ENCODE assay signal across 10 cellular contexts in genomic region chr5:37834542-37835399, GRCh38. TPM values are rescaled to one million over a fixed set of nuclear protein-coding genes. Genes with fewer than 3 reads are reported as not detected.
A peak's percentile ranks its signal among the peaks of the same experiment; 100 is the strongest.
DNase-seq lines count a peak whose midpoint lies in the region; ATAC-seq and TF ChIP-seq lines count a peak whose summit lies in the region.
"Had no signal": no experiment of that assay in that cellular context is flagged by ENCODE, and none has a peak within 500 bp of the region (broad histone marks: within the 10 kb centered on the region; RNA-seq: fewer than 3 reads in every experiment).

No MANE protein-coding gene starts in this region.

- in situ Hi-C loops in GM13977 (cut with MboI; ENCODE audit: low pct_unique_long_range_greater_than_20kb, low sequenced_read_pairs, unreplicated experiment) = loop anchor here (10.0 kb wide), 1 partner anchor 360 kb away; no protein-coding TSS in a partner anchor

- no peak overlapping the region for H3K27ac Mint-ChIP-seq in WTC11

- peak overlapping the region; percentile 35 for H3K4me3 ChIP-seq in iPS-11a (ENCODE audit: low read depth, low read length)
- H3K4me3 ChIP-seq in sigmoid colon = peak overlapping the region; percentile 66 to 86 (median 73)
- peak overlapping the region in 1 of 2 donors; percentile 10 for H3K4me3 ChIP-seq in right atrium auricular region

- CTCF ChIA-PET in WTC11 (lab: Charles Lee) = interaction anchor here (0.6 to 3.3 kb wide), 11 partner anchors 11 to 422 kb away, joined by 3 to 16 read pairs (median 4); no protein-coding TSS in a partner anchor

- no peak for TF ChIP-seq EP300 in sigmoid colon (IDR thresholded peaks at IDR 0.05)

- peak overlapping the region; percentile 82 for H3K4me3 Mint-ChIP-seq in WTC11

- intact Hi-C loops in sigmoid colon (cut with DNase I) = loop anchor here (1.0 to 5.0 kb wide), 6 partner anchors 57 to 957 kb away; partner anchors contain the start of gene NIPBL

- H3K9me3 Mint-ChIP-seq in WTC11 = no peaks in the 10 kb centered on the region

- POLR2A ChIA-PET in WTC11 (lab: Charles Lee) = interaction anchor here (0.6 to 0.8 kb wide), 3 partner anchors 20 to 358 kb away, joined by 3 to 11 read pairs (median 6); no protein-coding TSS in a partner anchor

- no peaks in the 10 kb centered on the region for H3K36me3 ChIP-seq in sigmoid colon
- H3K36me3 ChIP-seq in right atrium auricular region = no peaks in the 10 kb centered on the region

- no peak for TF ChIP-seq POLR2A in sigmoid colon (IDR thresholded peaks at IDR 0.05)

- peaks cover 79% of the 10 kb centered on the region for H3K27me3 Mint-ChIP-seq in WTC11 (ENCODE audit: low read depth)

- peak overlapping the region; percentile 85 to 97 (median 95) for H3K27ac ChIP-seq in sigmoid colon
- no peak overlapping the region for H3K27ac ChIP-seq in right atrium auricular region

- H3K4me1 Mint-ChIP-seq in WTC11 = peaks cover 62% of the 10 kb centered on the region

- TF ChIP-seq CTCF in GM13977 (IDR thresholded peaks at IDR 0.05; ENCODE audit: extremely low read depth, insufficient read depth, missing control alignments) (no peak), WTC11 (IDR thresholded peaks at IDR 0.05) (no peak), sigmoid colon (IDR thresholded peaks at IDR 0.05) (no peak), right atrium auricular region (IDR thresholded peaks at IDR 0.05) (no peak)

- H3K4me1 ChIP-seq in sigmoid colon (peaks cover 0 to 78% (median 59%) of the 10 kb centered on the region in 4 donors), right atrium auricular region (peaks cover 0 to 40% of the 10 kb centered on the region in 2 donors)

- DNase-seq in GM13977 (ENCODE audit: low spot score) (peak; percentile 32), WTC11 (ENCODE audit: low spot score) (peak; percentile 73), sigmoid colon (peak; percentile 74), right atrium auricular region (ENCODE audit: low spot score) (no peak), HT-29 (ENCODE audit: low spot score) (no peak)
- DNase-seq: NCI-H2107 had no signal

- peaks cover 0 to 6% (median 3%) of the 10 kb centered on the region in 3 donors for H3K27me3 ChIP-seq in sigmoid colon
- peaks cover 0 to 12% of the 10 kb centered on the region in 2 donors for H3K27me3 ChIP-seq in right atrium auricular region

- WGBS in sigmoid colon, 2 donors = 14 to 27% methylated on average over 65 of the region's 65 CpGs

- H3K9me3 ChIP-seq in sigmoid colon = no peaks in the 10 kb centered on the region
- H3K9me3 ChIP-seq in right atrium auricular region = no peaks in the 10 kb centered on the region

- no peaks in the 10 kb centered on the region for H3K36me3 Mint-ChIP-seq in WTC11

- peak; percentile 40 for ATAC-seq in WTC11
- ATAC-seq in HG03442 (IDR thresholded peaks at IDR 0.05; ENCODE audit: unreplicated experiment) = no peak
- no peak for ATAC-seq in GM18868 (IDR thresholded peaks at IDR 0.05; ENCODE audit: unreplicated experiment)

TF ChIP-seq in WTC11, 78 proteins besides CTCF, POLR2A, EP300 and RAD21 (continues in another document):
- TF ChIP-seq PRRX2 (CRISPR knock-in tag; IDR thresholded peaks at IDR 0.05) (no peak), ETV6 (CRISPR knock-in tag; IDR thresholded peaks at IDR 0.05) (no peak), TCF7 (CRISPR knock-in tag; IDR thresholded peaks at IDR 0.05; ENCODE audit: low read depth) (0 out of 2 replicates have a peak, but pooled peaks have one; percentile 33), ATF2 (CRISPR knock-in tag; IDR thresholded peaks at IDR 0.05; ENCODE audit: borderline replicate concordance, low read depth) (no peak), MAX (CRISPR knock-in tag; IDR thresholded peaks at IDR 0.05) (peak; percentile 46; the same call in 1 of the 2 replicates), FOXP1 (CRISPR knock-in tag; IDR thresholded peaks at IDR 0.05; ENCODE audit: borderline replicate concordance) (peak; percentile 54; the same call in 1 of the 2 replicates), ZBTB43 (CRISPR knock-in tag; IDR thresholded peaks at IDR 0.05) (peak; percentile 30; the same call in 1 of the 2 replicates), MLX (CRISPR knock-in tag; IDR thresholded peaks at IDR 0.05) (no peak), E2F5 (CRISPR knock-in tag; IDR thresholded peaks at IDR 0.05) (0 out of 2 replicates have a peak, but pooled peaks have one; percentile 37), ZNF416 (CRISPR knock-in tag; IDR thresholded peaks at IDR 0.05) (no peak), NR2C2 (CRISPR knock-in tag; IDR thresholded peaks at IDR 0.05) (no peak), AFF4 (CRISPR knock-in tag; IDR thresholded peaks at IDR 0.05; ENCODE audit: borderline replicate concordance) (no peak), NFE2L1 (CRISPR knock-in tag; IDR thresholded peaks at IDR 0.05) (0 out of 2 replicates have a peak, but pooled peaks have one; percentile 44)

RNA-seq across cellular contexts. Expression of gene GDNF, which starts 5.1 kb away (rescaled TPM):
- 0.96 to 4.7 TPM (median 1.1 TPM) in 3 replicates for total RNA-seq in WTC11 (2021)
- total RNA-seq in sigmoid colon = 10 to 100 TPM in 1 of 4 donors, 1 to 10 TPM in 3; 4.2 to 16.3 (median 7.9) TPM
- polyA plus RNA-seq in sigmoid colon = under 1 TPM; under 0.01 to 0.63 (median 0.23) TPM
- total RNA-seq in right atrium auricular region = under 1 TPM; 0.19 to 0.31 TPM
- not detected in 2 replicates for total RNA-seq in HT-29 (2014; rRNA removed; shearing (Covaris generic))
- total RNA-seq: activated CD8-positive, alpha-beta memory T cell treated with anti-CD3 and anti-CD28 coated beads for 36 hours had no signal

Comparison
In these comparisons a context has a peak if more than half of its experiments do, and no peak if none do; other contexts are left out.
1. DNase-seq: peak in GM13977 (single experiment), WTC11 (single experiment) and sigmoid colon (single experiment); none in right atrium auricular region (single experiment) and HT-29 (single experiment).
2. H3K27ac ChIP-seq: peak in sigmoid colon (4 of 4); none in right atrium auricular region (0 of 2).